Comparison of ENCODE assay signal across 25 cellular contexts in the genomic region with DNA sequence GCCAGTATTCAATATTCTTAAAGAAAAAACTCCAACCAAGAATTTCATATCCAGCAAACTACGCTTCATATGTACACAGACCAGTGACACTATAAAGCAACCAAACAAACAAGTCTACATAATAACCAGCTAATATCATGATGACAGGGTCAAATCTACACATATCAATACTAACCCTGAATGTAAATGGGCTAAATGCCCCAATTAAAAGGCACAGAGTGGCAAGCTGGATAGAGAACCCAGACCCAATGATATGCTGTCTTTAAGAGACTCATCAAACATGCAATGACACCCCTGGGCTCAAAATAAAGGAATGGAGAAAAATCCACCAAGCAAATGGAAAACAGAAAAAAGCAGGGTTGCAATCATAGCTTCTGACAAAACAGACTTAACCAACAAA.
"Had no signal": no experiment of that assay in that cellular context is flagged by ENCODE, and none has a peak within 500 bp of the region (broad histone marks: within the 10 kb centered on the region; RNA-seq: fewer than 3 reads in every experiment).

No MANE protein-coding gene starts in this region.

- DNase-seq: colonic mucosa; cortex of kidney; dermis blood vessel endothelial cell; dorsolateral prefrontal cortex; effector CD4-positive, alpha-beta T cell; effector CD8-positive, alpha-beta T cell; effector memory CD4-positive, alpha-beta T cell; effector memory CD8-positive, alpha-beta T cell; endodermal cell; erythroblast; esophagus squamous epithelium; foreskin fibroblast; foreskin keratinocyte; foreskin melanocyte; gastrocnemius medialis; glutamatergic neuron; head of caudate nucleus; heart left ventricle; heart right ventricle had no signal

- H3K4me1 ChIP-seq: colonic mucosa, esophagus muscularis mucosa, foreskin keratinocyte, gastrocnemius medialis, gastroesophageal sphincter, heart left ventricle, heart right ventricle had no signal

- H3K27ac ChIP-seq: colonic mucosa, coronary artery, dorsolateral prefrontal cortex, epithelial cell of prostate, esophagus muscularis mucosa, esophagus squamous epithelium, foreskin keratinocyte, gastrocnemius medialis, gastroesophageal sphincter, heart left ventricle, heart right ventricle had no signal

- H3K4me3 ChIP-seq: colonic mucosa, coronary artery, dorsolateral prefrontal cortex, esophagus muscularis mucosa, esophagus squamous epithelium, gastrocnemius medialis, gastroesophageal sphincter, heart left ventricle, heart right ventricle had no signal

- H3K27ac Mint-ChIP-seq: dendritic cell treated with granulocyte-macrophage colony-stimulating factor and Interleukin-4, amounts not matched to agents 40 ng/mL and 50 ng/mL, for 4 days; effector memory CD8-positive, alpha-beta T cell; endodermal cell had no signal

- H3K36me3 ChIP-seq: colonic mucosa, esophagus muscularis mucosa, esophagus squamous epithelium, gastrocnemius medialis, gastroesophageal sphincter, heart left ventricle, heart right ventricle had no signal

- ATAC-seq: effector memory CD8-positive, alpha-beta T cell; esophagus mucosa; foreskin keratinocyte; gastrocnemius medialis; gastroesophageal sphincter; heart left ventricle; heart right ventricle had no signal

- H3K9me3 ChIP-seq: colonic mucosa, gastrocnemius medialis had no signal

- H3K4me1 Mint-ChIP-seq: endodermal cell had no signal

- H3K4me3 Mint-ChIP-seq: dendritic cell treated with granulocyte-macrophage colony-stimulating factor and Interleukin-4, amounts not matched to agents 40 ng/mL and 50 ng/mL, for 4 days; effector memory CD8-positive, alpha-beta T cell; endodermal cell had no signal
